Comparison of ENCODE assay signal across 8 cellular contexts in genomic region chr1:1397839-1398523, GRCh38. TPM values are rescaled to one million over a fixed set of nuclear protein-coding genes. Genes with fewer than 3 reads are reported as not detected.
DNase-seq lines count a peak whose midpoint lies in the region; ATAC-seq, FAIRE-seq and TF ChIP-seq lines count a peak whose summit lies in the region.

No MANE protein-coding gene starts in this region.

- H3K27ac Mint-ChIP-seq in T-helper 17 cell, result peak overlapping the region; percentile 78

- no peak for ATAC-seq in T-helper 17 cell
- ATAC-seq in GM19328 (IDR thresholded peaks at IDR 0.05; ENCODE audit: unreplicated experiment), result no peak

- FAIRE-seq in GM12892 (lab: Jason Lieb, UNC), result no peak

- H3K36me3 Mint-ChIP-seq in T-helper 17 cell (ENCODE audit: low read depth), result peaks cover 4% of the 10 kb centered on the region

- H3K4me1 Mint-ChIP-seq in T-helper 17 cell, result peaks cover 26% of the 10 kb centered on the region

- no peaks in the 10 kb centered on the region for H3K27me3 Mint-ChIP-seq in T-helper 17 cell

- peak overlapping the region; percentile 92 for H3K4me3 Mint-ChIP-seq in T-helper 17 cell

- DNase-seq in HFF-Myc (ENCODE audit: extremely low read depth, low read depth) (no peak), T-helper 17 cell (no peak), fibroblast of peridontal ligament (ENCODE audit: extremely low read depth) (peak; percentile 21), skeletal muscle cell (ENCODE audit: low read depth) (no peak), HuH-7 (ENCODE audit: low spot score) (no peak), GM12892 (ENCODE audit: insufficient read length) (no peak), cerebellar cortex (ENCODE audit: low spot score) (no peak)

- no peak for TF ChIP-seq CTCF in HFF-Myc (IDR thresholded peaks at IDR 0.05; ENCODE audit: low read depth, low read length, missing control alignments)

- peak overlapping the region; percentile 98 for H3K4me3 ChIP-seq in HFF-Myc (replicated peaks; ENCODE audit: low read depth, low read length)
- H3K4me3 ChIP-seq in skeletal muscle cell (ENCODE audit: low read depth, low read length), result peak overlapping the region; percentile 98

- no peak for TF ChIP-seq POLR2A in GM12892 (IDR thresholded peaks at IDR 0.05; ENCODE audit: low read depth, low read length)

- no peaks in the 10 kb centered on the region for H3K9me3 ChIP-seq in T-helper 17 cell (ENCODE audit: control insufficient read depth, low read length, poor library complexity, severe bottlenecking)

RNA-seq across cellular contexts. Expression of gene CCNL2, which starts 1.2 kb away (rescaled TPM):
- 100 to 1,000 TPM; 231 to 252 TPM for total RNA-seq in T-helper 17 cell
- polyA plus RNA-seq in GM12892 (2012; ENCODE audit: missing spikeins), result 60.5 TPM

RNA-seq across cellular contexts. Expression of gene MRPL20, which starts 9.1 kb away (rescaled TPM):
- total RNA-seq in T-helper 17 cell, result 10 to 100 TPM; 88.0 to 92.1 TPM
- polyA plus RNA-seq in GM12892 (2012; ENCODE audit: missing spikeins), result 172 TPM

RNA-seq across cellular contexts. Expression of gene AURKAIP1, which starts 23.0 kb away (rescaled TPM):
- total RNA-seq in T-helper 17 cell, result 10 to 100 TPM; 58.3 to 62.6 TPM
- 56.2 TPM for polyA plus RNA-seq in GM12892 (2012; ENCODE audit: missing spikeins)

RNA-seq across cellular contexts. Expression of gene ANKRD65, which starts 23.1 kb away (rescaled TPM):
- not detected for total RNA-seq in T-helper 17 cell
- 0.47 TPM for polyA plus RNA-seq in GM12892 (2012; ENCODE audit: missing spikeins)

RNA-seq across cellular contexts. Expression of gene VWA1, which starts 37.5 kb away (rescaled TPM):
- not detected for total RNA-seq in T-helper 17 cell
- polyA plus RNA-seq in GM12892 (2012; ENCODE audit: missing spikeins), result 0.47 TPM
